8 cellular contexts compared by ENCODE assay signal in the genomic region with DNA sequence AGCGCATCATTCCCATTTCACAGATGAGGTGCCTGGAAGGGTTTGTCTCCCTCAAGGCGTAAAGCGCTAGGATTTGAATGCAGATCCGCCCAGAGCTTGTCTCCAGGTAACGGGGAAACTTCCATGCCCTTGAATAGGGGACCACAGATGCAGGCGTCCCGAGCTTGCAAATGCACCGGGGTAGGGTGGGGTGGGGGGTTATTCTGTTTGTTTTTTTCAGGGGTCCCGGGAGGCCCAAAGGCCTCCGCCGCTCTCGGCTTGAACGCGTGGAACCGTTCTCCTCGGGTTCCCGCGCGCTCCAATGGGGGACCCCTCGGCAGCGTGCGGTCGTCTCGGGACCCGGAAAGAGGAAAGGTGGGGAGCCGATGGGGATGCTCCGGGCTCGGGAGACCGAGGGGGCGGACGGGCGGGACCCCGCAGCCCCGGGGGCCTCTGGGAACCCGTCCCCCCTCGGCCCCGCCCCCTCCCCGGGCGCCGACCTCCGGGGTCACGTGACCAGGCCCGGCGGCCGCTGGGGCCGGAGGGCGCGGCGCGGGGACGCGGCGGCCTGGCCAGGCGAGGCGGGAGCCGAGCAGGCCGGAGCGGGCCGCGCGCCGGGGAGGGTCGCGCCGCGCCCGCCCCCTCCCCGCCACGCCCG. TPM values are rescaled to one million over a fixed set of nuclear protein-coding genes. Genes with fewer than 3 reads are reported as not detected.
DNase-seq lines count a peak whose midpoint lies in the region; ATAC-seq and TF ChIP-seq lines count a peak whose summit lies in the region.

A gene (plus strand): TSS at position 490 of the 637 bp plus-strand sequence. CDS start 216 bp downstream, outside the sequence.

- POLR2A ChIA-PET in GM10248 (lab: Yijun Ruan, JAX), result interaction anchor here (0.7 to 0.9 kb wide), 2 partner anchors 15 to 85 kb away, joined by 5 to 6 read pairs; no protein-coding TSS in a partner anchor

- DNase-seq in GM10248 (ENCODE audit: extremely low spot score) (peak; percentile 90), SHP77 treated with DMSO at 0.1 percent for 48 hours (lab: John Stamatoyannopoulos, UW) (peak; percentile 7), left ventricle myocardium inferior (peak; percentile 76), posterior vena cava (ENCODE audit: low spot score) (peak; percentile 83)

- no peaks in the 10 kb centered on the region for H3K9me3 ChIP-seq in left ventricle myocardium inferior (replicated peaks)

- no peaks in the 10 kb centered on the region for H3K27me3 ChIP-seq in left ventricle myocardium inferior (ENCODE audit: low read depth)

- H3K4me3 ChIP-seq in left ventricle myocardium inferior, result peak within 1 kb of the TSS; percentile 93

- H3K4me1 ChIP-seq in left ventricle myocardium inferior, result peaks cover 59% of the 10 kb centered on the region

- ATAC-seq in HG03280 (IDR thresholded peaks at IDR 0.05; ENCODE audit: unreplicated experiment) (peak; percentile 57), GM18517 (IDR thresholded peaks at IDR 0.05; ENCODE audit: unreplicated experiment) (no peak), HG03460 (IDR thresholded peaks at IDR 0.05; ENCODE audit: unreplicated experiment) (no peak)

- CTCF ChIA-PET in GM10248 (lab: Yijun Ruan, JAX), result interaction anchor here (0.7 to 3.4 kb wide), 21 partner anchors 9 to 296 kb away, joined by 3 to 18 read pairs (median 5); a partner anchor contains a TSS

- H3K27ac ChIP-seq in adipose tissue (ENCODE audit: low read depth, low read length) (no peak within 1 kb of the TSS), left ventricle myocardium inferior (replicated peaks) (peak within 1 kb of the TSS; percentile 97)

- H3K36me3 ChIP-seq in left ventricle myocardium inferior, result no peaks in the 10 kb centered on the region

- intact Hi-C loops in left ventricle myocardium inferior (cut with micrococcal nuclease) (no loop called here), posterior vena cava (cut with DNase I) (no loop called here)

- 3 to 4% (median 4%) methylated on average over 31 to 70 of the region's 70 CpGs for WGBS in adipose tissue, 3 donors

- TF ChIP-seq CTCF in GM10248 (IDR thresholded peaks at IDR 0.05; ENCODE audit: control extremely low read depth, extremely low read depth, low read depth, missing control alignments), result no peak
- no peak for TF ChIP-seq CTCF in left ventricle myocardium inferior (IDR thresholded peaks at IDR 0.05; ENCODE audit: borderline replicate concordance)

RNA-seq across cellular contexts. Expression of the gene that starts here (rescaled TPM):
- polyA plus RNA-seq in adipose tissue, result 10 to 100 TPM; 35.8 to 99.0 (median 66.4) TPM
- total RNA-seq in left ventricle myocardium inferior (129 TPM), posterior vena cava (100 to 1,000 TPM; 135 to 173 TPM)

Comparison
In these comparisons a context has a peak if more than half of its experiments do, and no peak if none do; other contexts are left out.
1. DNase-seq: peak in every context shown above with its lines; median percentile 90 in GM10248; 83 in posterior vena cava; 76 in left ventricle myocardium inferior; 7 in SHP77 treated with DMSO at 0.1 percent for 48 hours.